Comparison of ENCODE assay signal across 1 cellular context in genomic region chr2:152432206-152432653, GRCh38.
TF ChIP-seq lines count a peak whose summit lies in the region.

No MANE protein-coding gene starts in this region.

TF ChIP-seq in GM23338, 12 proteins besides CTCF, POLR2A, EP300 and RAD21 (continued from another document):
- TF ChIP-seq CREB1 (CRISPR knock-in tag; IDR thresholded peaks at IDR 0.05; ENCODE audit: low read depth) (no peak), REST (IDR thresholded peaks at IDR 0.05; ENCODE audit: unreplicated experiment) (no peak), JUNB (IDR thresholded peaks at IDR 0.05; ENCODE audit: unreplicated experiment) (no peak), NANOG (IDR thresholded peaks at IDR 0.05; ENCODE audit: borderline replicate concordance) (no peak)
